Comparison of ENCODE assay signal across 25 cellular contexts in genomic region chrX:150966742-150967141, GRCh38. TPM values are rescaled to one million over a fixed set of nuclear protein-coding genes. Genes with fewer than 3 reads are reported as not detected.
DNase-seq lines count a peak whose midpoint lies in the region; ATAC-seq and TF ChIP-seq lines count a peak whose summit lies in the region.
"Had no signal": no experiment of that assay in that cellular context is flagged by ENCODE, and none has a peak within 500 bp of the region (broad histone marks: within the 10 kb centered on the region; RNA-seq: fewer than 3 reads in every experiment).

No MANE protein-coding gene starts in this region.

- peak overlapping the region; percentile 47 for H3K27ac ChIP-seq in VCaP
- H3K27ac ChIP-seq: GM23248, SJSA1 had no signal

- intact Hi-C loops in left ventricle myocardium superior (cut with micrococcal nuclease): no loop called here

- DNase-seq in Ammon's horn (ENCODE audit: low spot score): peak; percentile 7
- DNase-seq in left lobe of liver (ENCODE audit: low spot score): no peak
- DNase-seq in superior temporal gyrus (ENCODE audit: extremely low spot score): peak; percentile 9
- DNase-seq in left ventricle myocardium superior: no peak
- DNase-seq: CD8-positive, alpha-beta memory T cell; DMS 273 treated with DMSO at 0.1 percent for 48 hours; DMS79; EL; GF-D8; GM23248; H9; KBM-7; MG63; NCI-H1105 treated with DMSO at 0.1 percent for 48 hours; NCI-H146; NCI-H1930; NCI-H2107; NCI-H524; NCI-H774; PC-3; Right ventricle myocardium superior had no signal

- peak; percentile 51 for ATAC-seq in left lobe of liver
- ATAC-seq in HG03469 (IDR thresholded peaks at IDR 0.05; ENCODE audit: unreplicated experiment): no peak
- no peak for ATAC-seq in GM18517 (IDR thresholded peaks at IDR 0.05; ENCODE audit: unreplicated experiment)
- no peak for ATAC-seq in left ventricle myocardium superior
- ATAC-seq: PC-3 had no signal

- no peak for TF ChIP-seq CTCF in VCaP (conservative IDR thresholded peaks at IDR 0.05)

RNA-seq across cellular contexts. Expression of gene HMGB3, which starts 16.4 kb away (rescaled TPM):
- 33.0 TPM for total RNA-seq in left lobe of liver
- 7.2 TPM for total RNA-seq in left ventricle myocardium superior

Comparison
In these comparisons a context has a peak if more than half of its experiments do, and no peak if none do; other contexts are left out.
1. DNase-seq: peak in Ammon's horn (single experiment) and superior temporal gyrus (single experiment); none in left lobe of liver (single experiment) and left ventricle myocardium superior (single experiment).